7 cellular contexts compared by ENCODE assay signal in the genomic region with DNA sequence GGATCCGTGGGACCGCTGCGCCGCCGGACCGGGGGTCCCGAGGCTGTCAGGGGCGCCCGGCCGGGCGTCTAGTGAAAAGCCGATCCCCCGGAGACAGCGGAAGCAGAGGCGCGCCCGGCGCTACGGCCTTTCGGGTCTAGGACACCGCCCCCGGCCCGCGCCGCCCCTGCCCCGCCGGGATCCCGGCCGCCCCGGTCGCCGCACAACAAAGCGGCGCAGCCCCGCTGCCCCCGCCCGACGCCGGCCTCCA. TPM values are rescaled to one million over a fixed set of nuclear protein-coding genes. Genes with fewer than 3 reads are reported as not detected.
DNase-seq lines count a peak whose midpoint lies in the region; ATAC-seq, FAIRE-seq and TF ChIP-seq lines count a peak whose summit lies in the region.

No MANE protein-coding gene starts in this region.

- CTCF ChIA-PET in GM12878 (lab: Yijun Ruan, JAX): no interaction called here

- peaks cover 25% of the 10 kb centered on the region for H3K4me1 Mint-ChIP-seq in type B pancreatic cell (ENCODE audit: unreplicated experiment)

- no peaks in the 10 kb centered on the region for H3K9me3 Mint-ChIP-seq in type B pancreatic cell

- peaks cover 6% of the 10 kb centered on the region for H3K27me3 Mint-ChIP-seq in type B pancreatic cell

- H3K36me3 ChIP-seq in GM12878 (ENCODE audit: control insufficient read depth in 2 of 2, insufficient read depth in 2 of 2, low read length in 1 of 2): no peaks in the 10 kb centered on the region
- H3K36me3 ChIP-seq in thyroid gland: no peaks in the 10 kb centered on the region

- no peak overlapping the region for H3K27ac Mint-ChIP-seq in type B pancreatic cell

- TF ChIP-seq CTCF in GM12878 (IDR thresholded peaks at IDR 0.05 in 2 of 3, conservative IDR thresholded peaks at IDR 0.05 in 1 of 3; ENCODE audit: control insufficient read depth in 2 of 3, extremely low read depth in 1 of 3, insufficient read depth in 1 of 3, low read depth in 3 of 3, low read length in 3 of 3): no peak
- TF ChIP-seq CTCF in thyroid gland (IDR thresholded peaks at IDR 0.05): no peak
- no peak for TF ChIP-seq CTCF in type B pancreatic cell (conservative IDR thresholded peaks at IDR 0.05)

- H3K27me3 ChIP-seq in GM12878 (replicated peaks in 1 of 2; ENCODE audit: control insufficient read depth in 2 of 2, insufficient read depth in 2 of 2, low read length in 1 of 2): no peaks in the 10 kb centered on the region
- H3K27me3 ChIP-seq in thyroid gland: no peaks in the 10 kb centered on the region

- RAD21 ChIA-PET in GM12878 (lab: Charles Lee; ENCODE audit: unreplicated experiment): interaction anchor here (0.9 kb wide), 1 partner anchor 16 kb away, joined by 3 read pairs; no protein-coding TSS in a partner anchor

- H2AFZ ChIP-seq in GM12878 (ENCODE audit: control insufficient read depth, low read depth, low read length): peak overlapping the region; percentile 76

- H4K20me1 ChIP-seq in GM12878 (ENCODE audit: control insufficient read depth, insufficient read depth): no peaks in the 10 kb centered on the region

- H3K27ac ChIP-seq in GM12878 (ENCODE audit: control insufficient read depth, insufficient read depth) (no peak overlapping the region), thyroid gland (peak overlapping the region; percentile 100)

- no peak for TF ChIP-seq RAD21 in GM12878 (IDR thresholded peaks at IDR 0.05; ENCODE audit: insufficient read depth, low read depth, low read length)

- no TSS peak for BruUV-seq in GM12878 (replicated peaks; lab: Mats Ljungman, UMichigan)

- FAIRE-seq in GM12878 (lab: Jason Lieb, UNC): no peak

- WGBS in GM12878 (ENCODE audit: insufficient coverage, insufficient replicate concordance, low lambda C conversion rate, missing lambda C conversion rate): 3% methylated on average over 22 of the region's 39 CpGs
- 0% methylated on average over 1 of the region's 39 CpGs; no CpG with 5 or more reads in 1 of the 2 donors for WGBS in thyroid gland, 2 donors

- TF ChIP-seq POLR2A in GM12878 (IDR thresholded peaks at IDR 0.05; ENCODE audit: low read depth, low read length) (no peak), thyroid gland (IDR thresholded peaks at IDR 0.05) (no peak)

- in situ Hi-C loops in GM12878 (cut with MboI): no loop called here

- H3K4me3 ChIP-seq in GM12878 (peak overlapping the region; percentile 81), thyroid gland (replicated peaks in 1 of 3) (peak overlapping the region; percentile 75 to 98 (median 93))

- ATAC-seq in HG02884 (IDR thresholded peaks at IDR 0.05; ENCODE audit: unreplicated experiment): peak; percentile 15
- no peak for ATAC-seq in GM12878
- no peak for ATAC-seq in GM18517 (IDR thresholded peaks at IDR 0.05; ENCODE audit: unreplicated experiment)

- TF ChIP-seq EP300 in GM12878 (IDR thresholded peaks at IDR 0.05; ENCODE audit: borderline replicate concordance in 1 of 2, control insufficient read depth in 1 of 2, low read depth in 2 of 2, low read length in 2 of 2): no peak

- SMC1A ChIA-PET in GM12878 (lab: Charles Lee; ENCODE audit: uncharacterized antibody, unreplicated experiment): no interaction called here

- peaks cover 4% of the 10 kb centered on the region for H3K4me1 ChIP-seq in GM12878 (ENCODE audit: control insufficient read depth, insufficient read depth, low read length)
- H3K4me1 ChIP-seq in thyroid gland: peaks cover 33 to 41% of the 10 kb centered on the region in 2 donors

- H3K4me2 ChIP-seq in GM12878 (ENCODE audit: control insufficient read depth, insufficient read depth): peak overlapping the region; percentile 77

- H3K9ac ChIP-seq in GM12878 (ENCODE audit: control insufficient read depth, insufficient read depth, low read length): peak overlapping the region; percentile 53; the same call in 1 of the 2 replicates

- no peaks in the 10 kb centered on the region for H3K36me3 Mint-ChIP-seq in type B pancreatic cell

- H3K79me2 ChIP-seq in GM12878 (ENCODE audit: control insufficient read depth, insufficient read depth, low read length): peaks cover 1% of the 10 kb centered on the region; the same call in 1 of the 2 replicates

- intact Hi-C loops in GM12878 (cut with micrococcal nuclease; ENCODE audit: unreplicated experiment): no loop called here
- intact Hi-C loops in thyroid gland (cut with DNase I): loop anchor here (5.0 kb wide), 1 partner anchor 118 kb away; no protein-coding TSS in a partner anchor

- H3K4me3 Mint-ChIP-seq in type B pancreatic cell: no peak overlapping the region

- POLR2A ChIA-PET in GM12878 (lab: Charles Lee): no interaction called here

- DNase-seq in GM12878 (ENCODE audit: low read depth, low spot score): no peak
- DNase-seq in left kidney (ENCODE audit: low read depth, low spot score): peak; percentile 67
- no peak for DNase-seq in thyroid gland
- no peak for DNase-seq in middle frontal gyrus (ENCODE audit: extremely low spot score, low spot score)
- no peak for DNase-seq in type B pancreatic cell (ENCODE audit: extremely low spot score, unreplicated experiment)

- H3K9me3 ChIP-seq in GM12878 (replicated peaks; ENCODE audit: control insufficient read depth, insufficient read depth, low read length) (no peaks in the 10 kb centered on the region; the same call in 2 of the 3 replicates), thyroid gland (no peaks in the 10 kb centered on the region)

TF ChIP-seq in GM12878, 131 proteins besides CTCF, POLR2A, EP300 and RAD21 (continues in another document):
- TF ChIP-seq JUND (IDR thresholded peaks at IDR 0.05; ENCODE audit: low read depth, low read length) (no peak), JUNB (IDR thresholded peaks at IDR 0.05) (no peak), ASH2L (IDR thresholded peaks at IDR 0.05; ENCODE audit: borderline replicate concordance, low read depth) (no peak), BACH1 (IDR thresholded peaks at IDR 0.05; ENCODE audit: borderline replicate concordance) (no peak), BCL11A (IDR thresholded peaks at IDR 0.05; ENCODE audit: low read depth, low read length) (no peak), LARP7 (IDR thresholded peaks at IDR 0.05) (no peak)
- TF ChIP-seq, protein P1, sequence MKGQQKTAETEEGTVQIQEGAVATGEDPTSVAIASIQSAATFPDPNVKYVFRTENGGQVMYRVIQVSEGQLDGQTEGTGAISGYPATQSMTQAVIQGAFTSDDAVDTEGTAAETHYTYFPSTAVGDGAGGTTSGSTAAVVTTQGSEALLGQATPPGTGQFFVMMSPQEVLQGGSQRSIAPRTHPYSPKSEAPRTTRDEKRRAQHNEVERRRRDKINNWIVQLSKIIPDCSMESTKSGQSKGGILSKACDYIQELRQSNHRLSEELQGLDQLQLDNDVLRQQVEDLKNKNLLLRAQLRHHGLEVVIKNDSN (IDR thresholded peaks at IDR 0.05; ENCODE audit: borderline replicate concordance, extremely low read length, insufficient read depth, low read depth, low read length): no peak
- TF ChIP-seq, protein P2, sequence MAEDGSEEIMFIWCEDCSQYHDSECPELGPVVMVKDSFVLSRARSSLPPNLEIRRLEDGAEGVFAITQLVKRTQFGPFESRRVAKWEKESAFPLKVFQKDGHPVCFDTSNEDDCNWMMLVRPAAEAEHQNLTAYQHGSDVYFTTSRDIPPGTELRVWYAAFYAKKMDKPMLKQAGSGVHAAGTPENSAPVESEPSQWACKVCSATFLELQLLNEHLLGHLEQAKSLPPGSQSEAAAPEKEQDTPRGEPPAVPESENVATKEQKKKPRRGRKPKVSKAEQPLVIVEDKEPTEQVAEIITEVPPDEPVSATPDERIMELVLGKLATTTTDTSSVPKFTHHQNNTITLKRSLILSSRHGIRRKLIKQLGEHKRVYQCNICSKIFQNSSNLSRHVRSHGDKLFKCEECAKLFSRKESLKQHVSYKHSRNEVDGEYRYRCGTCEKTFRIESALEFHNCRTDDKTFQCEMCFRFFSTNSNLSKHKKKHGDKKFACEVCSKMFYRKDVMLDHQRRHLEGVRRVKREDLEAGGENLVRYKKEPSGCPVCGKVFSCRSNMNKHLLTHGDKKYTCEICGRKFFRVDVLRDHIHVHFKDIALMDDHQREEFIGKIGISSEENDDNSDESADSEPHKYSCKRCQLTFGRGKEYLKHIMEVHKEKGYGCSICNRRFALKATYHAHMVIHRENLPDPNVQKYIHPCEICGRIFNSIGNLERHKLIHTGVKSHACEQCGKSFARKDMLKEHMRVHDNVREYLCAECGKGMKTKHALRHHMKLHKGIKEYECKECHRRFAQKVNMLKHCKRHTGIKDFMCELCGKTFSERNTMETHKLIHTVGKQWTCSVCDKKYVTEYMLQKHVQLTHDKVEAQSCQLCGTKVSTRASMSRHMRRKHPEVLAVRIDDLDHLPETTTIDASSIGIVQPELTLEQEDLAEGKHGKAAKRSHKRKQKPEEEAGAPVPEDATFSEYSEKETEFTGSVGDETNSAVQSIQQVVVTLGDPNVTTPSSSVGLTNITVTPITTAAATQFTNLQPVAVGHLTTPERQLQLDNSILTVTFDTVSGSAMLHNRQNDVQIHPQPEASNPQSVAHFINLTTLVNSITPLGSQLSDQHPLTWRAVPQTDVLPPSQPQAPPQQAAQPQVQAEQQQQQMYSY (CRISPR knock-in tag; IDR thresholded peaks at IDR 0.05): no peak
- TF ChIP-seq, protein P3, sequence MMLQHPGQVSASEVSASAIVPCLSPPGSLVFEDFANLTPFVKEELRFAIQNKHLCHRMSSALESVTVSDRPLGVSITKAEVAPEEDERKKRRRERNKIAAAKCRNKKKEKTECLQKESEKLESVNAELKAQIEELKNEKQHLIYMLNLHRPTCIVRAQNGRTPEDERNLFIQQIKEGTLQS (IDR thresholded peaks at IDR 0.05; ENCODE audit: borderline replicate concordance, extremely low read depth, low read depth, low read length): no peak

RNA-seq across cellular contexts. Expression of a gene that starts 0.6 kb away (rescaled TPM):
- 6.5 and 8.9 TPM in 2 replicates for total RNA-seq in GM12878 (2013; cell fraction: nucleolus; rRNA removed)
- total RNA-seq in GM12878 (2014; rRNA removed) (3.2 and 3.7 TPM in 2 replicates), GM12878 (2014; rRNA removed; fragmentation: Illumina TruSeq; extraction: Trizol) (2.8 and 2.9 TPM in 2 replicates), GM12878 (2021) (7.8 and 9.8 TPM in 2 replicates), thyroid gland (10 to 100 TPM; 33.0 to 69.6 (median 37.5) TPM), type B pancreatic cell (ENCODE audit: low replicate concordance) (14.6 and 17.8 TPM in 2 replicates)
- 1.1 TPM for polyA plus RNA-seq in GM12878 (2011; ENCODE audit: low read depth)
- polyA plus RNA-seq in GM12878 (2011; rRNA removed) (1.0 TPM in 2 replicates), GM12878 (2014; fragmentation: Illumina TruSeq; extraction: Trizol) (3.3 TPM in 2 replicates), GM12878 (2014; fragmentation: Nextera tagmentation; extraction: Ambion mirVana) (1 to 10 TPM in 1 of 2 experiments, under 1 TPM in 1; 0.90 to 1.1 TPM), GM12878 (2014; rRNA removed) (3.2 and 6.0 TPM in 2 replicates), GM12878 (2016; fragmentation: Nextera tagmentation; extraction: Ambion mirVana) (1 to 10 TPM in 1 of 2 experiments, under 1 TPM in 1; 0.91 to 1.2 TPM)
- 1.0 and 1.5 TPM in 2 replicates for polyA plus RNA-seq in GM12878 (2011; cell fraction: cytosol; rRNA removed)
- 0.88 and 2.0 TPM in 2 replicates for polyA plus RNA-seq in GM12878 (2011; cell fraction: nucleus; rRNA removed)
- 1.9 and 2.4 TPM in 2 replicates for polyA plus RNA-seq in GM12878 (2012)
- 1.5 and 1.6 TPM in 2 replicates for polyA minus RNA-seq in GM12878 (2011; rRNA and poly(A)+ RNA removed)
- polyA minus RNA-seq in GM12878 (2011; cell fraction: cytosol; rRNA and poly(A)+ RNA removed): 1.1 and 1.2 TPM in 2 replicates
- polyA minus RNA-seq in GM12878 (2011; cell fraction: nucleus; rRNA and poly(A)+ RNA removed): 0.85 and 0.96 TPM in 2 replicates
